ENCODE assay signal across 22 cellular contexts in genomic region chr2:219939647-219940046, GRCh38.
"Had no signal": no experiment of that assay in that cellular context is flagged by ENCODE, and none has a peak within 500 bp of the region (broad histone marks: within the 10 kb centered on the region; RNA-seq: fewer than 3 reads in every experiment).

No MANE protein-coding gene starts in this region.

- H3K27ac Mint-ChIP-seq: immature natural killer cell, nephron progenitor cell, neural progenitor cell had no signal

- H3K9me3 Mint-ChIP-seq: immature natural killer cell had no signal

- DNase-seq: hypothalamus; immature natural killer cell; kidney; left colon; left lung; lower lobe of right lung; mammary epithelial cell; mesenchymal stem cell; naive thymus-derived CD8-positive, alpha-beta T cell; nephron progenitor cell; occipital lobe; right lobe of liver; stimulated activated CD4-positive, alpha-beta T cell treated with anti-CD3 and anti-CD28 coated beads, Interleukin-1b, Interleukin-23, amount 100 ng/mL, for 48 hours; stimulated activated CD4-positive, alpha-beta T cell treated with anti-CD3 and anti-CD28 coated beads, Interleukin-2, amount 100 ng/mL, for 48 hours; stimulated activated CD4-positive, alpha-beta T cell treated with anti-CD3 and anti-CD28 coated beads, Interleukin-4, amount 100 ng/mL, for 4 hours; stimulated activated CD8-positive, alpha-beta memory T cell treated with anti-CD3 and anti-CD28 coated beads, Interleukin-4, amount 100 ng/mL, for 48 hours; stimulated activated naive CD4-positive, alpha-beta T cell; stomach; testis; thyroid gland; upper lobe of right lung had no signal

- H3K4me1 Mint-ChIP-seq: immature natural killer cell; naive thymus-derived CD8-positive, alpha-beta T cell; nephron progenitor cell; neural progenitor cell had no signal

- ATAC-seq: left colon; left lung; naive thymus-derived CD8-positive, alpha-beta T cell; right lobe of liver; upper lobe of right lung had no signal

- H3K4me3 Mint-ChIP-seq: immature natural killer cell; naive thymus-derived CD8-positive, alpha-beta T cell; nephron progenitor cell; neural progenitor cell had no signal

- H3K36me3 Mint-ChIP-seq: immature natural killer cell; naive thymus-derived CD8-positive, alpha-beta T cell; neural progenitor cell had no signal
